In the genomic region with DNA sequence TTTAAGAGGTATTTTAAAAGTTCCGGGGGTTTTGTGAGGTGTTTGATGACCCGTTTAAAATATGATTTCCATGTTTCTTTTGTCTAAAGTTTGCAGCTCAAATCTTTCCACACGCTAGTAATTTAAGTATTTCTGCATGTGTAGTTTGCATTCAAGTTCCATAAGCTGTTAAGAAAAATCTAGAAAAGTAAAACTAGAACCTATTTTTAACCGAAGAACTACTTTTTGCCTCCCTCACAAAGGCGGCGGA, we compare ENCODE assay signal across 13 cellular contexts. TPM values are rescaled to one million over a fixed set of nuclear protein-coding genes. Genes with fewer than 3 reads are reported as not detected.
A peak's percentile ranks its signal among the peaks of the same experiment; 100 is the strongest.
DNase-seq lines count a peak whose midpoint lies in the region; ATAC-seq and TF ChIP-seq lines count a peak whose summit lies in the region.
"Had no signal": no experiment of that assay in that cellular context is flagged by ENCODE, and none has a peak within 500 bp of the region (broad histone marks: within the 10 kb centered on the region; RNA-seq: fewer than 3 reads in every experiment).

No MANE protein-coding gene starts in this region.

- H3K4me3 ChIP-seq in HEK293 (ENCODE audit: low read depth, low read length) (peak overlapping the region; percentile 98), astrocyte of the cerebellum (ENCODE audit: low read depth, low read length) (peak overlapping the region; percentile 87), testis (peak overlapping the region; percentile 90 to 94)

- in situ Hi-C loops in astrocyte of the cerebellum (cut with HindIII; ENCODE audit: low sequenced_read_pairs) = loop anchor here (5.0 kb wide), 1 partner anchor 76 kb away; a partner anchor contains a TSS

- no peak overlapping the region for H3K27ac Mint-ChIP-seq in osteocyte (ENCODE audit: unreplicated experiment)
- H3K27ac Mint-ChIP-seq: activated naive CD8-positive, alpha-beta T cell; IgD-negative memory B cell; nephron; stimulated activated naive CD8-positive, alpha-beta T cell treated with anti-CD3 and anti-CD28 coated beads, Interleukin-15, amount 100 ng/mL, for 72 hours; T-cell had no signal

- H3K27ac ChIP-seq in HEK293 (ENCODE audit: extremely low read depth, low read depth, low read length) (peak overlapping the region; percentile 98), layer of hippocampus (ENCODE audit: low read depth, low read length) (peak overlapping the region; percentile 99), testis (peak overlapping the region; percentile 92 to 96)

- TF ChIP-seq POLR2A in testis (IDR thresholded peaks at IDR 0.05) = no peak

- 1% methylated on average over 6 of the region's 6 CpGs for WGBS in testis, 2 donors

- H3K36me3 Mint-ChIP-seq in osteocyte (ENCODE audit: unreplicated experiment) = no peaks in the 10 kb centered on the region

- peaks cover 0 to 38% of the 10 kb centered on the region in 2 experiments; a peak in 2 of 3 replicates for H3K36me3 ChIP-seq in HEK293 (ENCODE audit: control insufficient read depth in 2 of 2, insufficient read depth in 1 of 2, low read length in 2 of 2)
- no peaks in the 10 kb centered on the region for H3K36me3 ChIP-seq in testis (ENCODE audit: low read depth, missing control alignments)

- POLR2A ChIA-PET in HEK293 (lab: Yijun Ruan, JAX) = interaction anchor here (0.5 to 28.2 kb wide), 36 partner anchors 10 to 716 kb away, joined by 3 to 1129 read pairs (median 8); a partner anchor contains a TSS

- no peaks in the 10 kb centered on the region for H3K9me3 ChIP-seq in HEK293 (ENCODE audit: control insufficient read depth, insufficient read depth, low read depth, low read length)
- H3K9me3 ChIP-seq in testis = no peaks in the 10 kb centered on the region

- ATAC-seq in GM21515 (IDR thresholded peaks at IDR 0.05; ENCODE audit: unreplicated experiment) = no peak
- ATAC-seq: stimulated activated naive CD8-positive, alpha-beta T cell treated with anti-CD3 and anti-CD28 coated beads, Interleukin-15, amount 100 ng/mL, for 72 hours had no signal

- TF ChIP-seq CTCF in HEK293 (tag by site-specific recombination; IDR thresholded peaks at IDR 0.05) (no peak), astrocyte of the cerebellum (IDR thresholded peaks at IDR 0.05; ENCODE audit: low read depth, low read length, missing control alignments) (no peak), testis (IDR thresholded peaks at IDR 0.05) (no peak), osteocyte (IDR thresholded peaks at IDR 0.05) (no peak)

- H3K4me3 Mint-ChIP-seq in osteocyte (ENCODE audit: unreplicated experiment) = no peak overlapping the region
- H3K4me3 Mint-ChIP-seq: activated naive CD8-positive, alpha-beta T cell; IgD-negative memory B cell; nephron; stimulated activated naive CD8-positive, alpha-beta T cell treated with anti-CD3 and anti-CD28 coated beads, Interleukin-15, amount 100 ng/mL, for 72 hours; T-cell had no signal

- no peaks in the 10 kb centered on the region for H3K9me3 Mint-ChIP-seq in osteocyte (ENCODE audit: unreplicated experiment)
- H3K9me3 Mint-ChIP-seq: IgD-negative memory B cell; stimulated activated naive CD8-positive, alpha-beta T cell treated with anti-CD3 and anti-CD28 coated beads, Interleukin-15, amount 100 ng/mL, for 72 hours; T-cell had no signal

- DNase-seq in astrocyte of the cerebellum (ENCODE audit: low read depth) (no peak), testis (no peak), osteocyte (ENCODE audit: extremely low spot score, unreplicated experiment) (no peak), dermis blood vessel endothelial cell (no peak), NCI-H2081 (lab: John Stamatoyannopoulos, UW) (no peak)

- H3K4me1 ChIP-seq in HEK293 (ENCODE audit: control insufficient read depth, insufficient read depth, low read length) (peaks cover 6% of the 10 kb centered on the region), testis (peaks cover 33% of the 10 kb centered on the region)

- H3K4me1 Mint-ChIP-seq in osteocyte (ENCODE audit: unreplicated experiment) = peaks cover 29% of the 10 kb centered on the region

- no peaks in the 10 kb centered on the region for H3K27me3 ChIP-seq in layer of hippocampus (ENCODE audit: control insufficient read depth, insufficient read depth, low read length)
- H3K27me3 ChIP-seq in testis = no peaks in the 10 kb centered on the region

- CTCF ChIA-PET in HEK293 (lab: Yijun Ruan, JAX) = interaction anchor here (0.6 to 5.0 kb wide), 13 partner anchors 10 to 170 kb away, joined by 3 to 35 read pairs (median 3); no protein-coding TSS in a partner anchor

- H3K27me3 Mint-ChIP-seq in osteocyte (ENCODE audit: unreplicated experiment) = no peaks in the 10 kb centered on the region
- H3K27me3 Mint-ChIP-seq: activated naive CD8-positive, alpha-beta T cell; IgD-negative memory B cell; stimulated activated naive CD8-positive, alpha-beta T cell treated with anti-CD3 and anti-CD28 coated beads, Interleukin-15, amount 100 ng/mL, for 72 hours; T-cell had no signal

- intact Hi-C loops in testis (cut with DNase I; ENCODE audit: low total_unique reads) = loop anchor here (5.0 kb wide), 1 partner anchor 76 kb away; a partner anchor contains a TSS

TF ChIP-seq in HEK293, 187 proteins besides CTCF, POLR2A, EP300 and RAD21 (continues in another document):
- TF ChIP-seq ZBTB48 (tag by site-specific recombination; IDR thresholded peaks at IDR 0.05) (no peak), ZNF830 (tag by site-specific recombination; IDR thresholded peaks at IDR 0.05; ENCODE audit: low read depth) (no peak), ZNF558 (tag by site-specific recombination; IDR thresholded peaks at IDR 0.05) (no peak; the same call in 1 of the 2 replicates), ZNF433 (tag by site-specific recombination; IDR thresholded peaks at IDR 0.05; ENCODE audit: low read depth) (no peak), ZBTB17 (tag by site-specific recombination; IDR thresholded peaks at IDR 0.05) (no peak), ZXDB (tag by site-specific recombination; IDR thresholded peaks at IDR 0.05) (peak; percentile 82), WT1 (tag by site-specific recombination; IDR thresholded peaks at IDR 0.05) (no peak), SP3 (tag by site-specific recombination; IDR thresholded peaks at IDR 0.05) (peak; percentile 70)
- TF ChIP-seq, protein P1, sequence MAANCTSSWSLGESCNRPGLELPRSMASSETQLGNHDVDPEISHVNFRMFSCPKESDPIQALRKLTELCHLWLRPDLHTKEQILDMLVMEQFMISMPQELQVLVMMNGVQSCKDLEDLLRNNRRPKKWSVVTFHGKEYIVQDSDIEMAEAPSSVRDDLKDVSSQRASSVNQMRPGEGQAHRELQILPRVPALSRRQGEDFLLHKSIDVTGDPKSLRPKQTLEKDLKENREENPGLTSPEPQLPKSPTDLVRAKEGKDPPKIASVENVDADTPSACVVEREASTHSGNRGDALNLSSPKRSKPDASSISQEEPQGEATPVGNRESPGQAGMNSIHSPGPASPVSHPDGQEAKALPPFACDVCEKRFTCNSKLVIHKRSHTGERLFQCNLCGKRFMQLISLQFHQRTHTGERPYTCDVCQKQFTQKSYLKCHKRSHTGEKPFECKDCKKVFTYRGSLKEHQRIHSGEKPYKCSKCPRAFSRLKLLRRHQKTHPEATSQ (tag by site-specific recombination; IDR thresholded peaks at IDR 0.05) = no peak
- TF ChIP-seq, protein P2, sequence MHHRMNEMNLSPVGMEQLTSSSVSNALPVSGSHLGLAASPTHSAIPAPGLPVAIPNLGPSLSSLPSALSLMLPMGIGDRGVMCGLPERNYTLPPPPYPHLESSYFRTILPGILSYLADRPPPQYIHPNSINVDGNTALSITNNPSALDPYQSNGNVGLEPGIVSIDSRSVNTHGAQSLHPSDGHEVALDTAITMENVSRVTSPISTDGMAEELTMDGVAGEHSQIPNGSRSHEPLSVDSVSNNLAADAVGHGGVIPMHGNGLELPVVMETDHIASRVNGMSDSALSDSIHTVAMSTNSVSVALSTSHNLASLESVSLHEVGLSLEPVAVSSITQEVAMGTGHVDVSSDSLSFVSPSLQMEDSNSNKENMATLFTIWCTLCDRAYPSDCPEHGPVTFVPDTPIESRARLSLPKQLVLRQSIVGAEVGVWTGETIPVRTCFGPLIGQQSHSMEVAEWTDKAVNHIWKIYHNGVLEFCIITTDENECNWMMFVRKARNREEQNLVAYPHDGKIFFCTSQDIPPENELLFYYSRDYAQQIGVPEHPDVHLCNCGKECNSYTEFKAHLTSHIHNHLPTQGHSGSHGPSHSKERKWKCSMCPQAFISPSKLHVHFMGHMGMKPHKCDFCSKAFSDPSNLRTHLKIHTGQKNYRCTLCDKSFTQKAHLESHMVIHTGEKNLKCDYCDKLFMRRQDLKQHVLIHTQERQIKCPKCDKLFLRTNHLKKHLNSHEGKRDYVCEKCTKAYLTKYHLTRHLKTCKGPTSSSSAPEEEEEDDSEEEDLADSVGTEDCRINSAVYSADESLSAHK (tag by site-specific recombination; IDR thresholded peaks at IDR 0.05) = no peak
- TF ChIP-seq, protein P3, sequence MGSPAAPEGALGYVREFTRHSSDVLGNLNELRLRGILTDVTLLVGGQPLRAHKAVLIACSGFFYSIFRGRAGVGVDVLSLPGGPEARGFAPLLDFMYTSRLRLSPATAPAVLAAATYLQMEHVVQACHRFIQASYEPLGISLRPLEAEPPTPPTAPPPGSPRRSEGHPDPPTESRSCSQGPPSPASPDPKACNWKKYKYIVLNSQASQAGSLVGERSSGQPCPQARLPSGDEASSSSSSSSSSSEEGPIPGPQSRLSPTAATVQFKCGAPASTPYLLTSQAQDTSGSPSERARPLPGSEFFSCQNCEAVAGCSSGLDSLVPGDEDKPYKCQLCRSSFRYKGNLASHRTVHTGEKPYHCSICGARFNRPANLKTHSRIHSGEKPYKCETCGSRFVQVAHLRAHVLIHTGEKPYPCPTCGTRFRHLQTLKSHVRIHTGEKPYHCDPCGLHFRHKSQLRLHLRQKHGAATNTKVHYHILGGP (tag by site-specific recombination; IDR thresholded peaks at IDR 0.05) = no peak

RNA-seq across cellular contexts. Expression of a gene that starts 0.2 kb away (rescaled TPM):
- total RNA-seq in testis = 1,000 to 10,000 TPM; 8,109 to 9,314 TPM
- polyA plus RNA-seq in testis (ENCODE audit: insufficient read depth, low read depth, low replicate concordance) = 26.7 TPM
- total RNA-seq in osteocyte = 11,843 and 16,538 TPM in 2 replicates
- total RNA-seq in dermis blood vessel endothelial cell = 2,930 and 8,332 TPM in 2 replicates

RNA-seq across cellular contexts. Expression of a gene that starts 26.2 kb away (rescaled TPM):
- total RNA-seq in testis (100 to 1,000 TPM; 131 to 160 TPM), osteocyte (103 and 104 TPM in 2 replicates), dermis blood vessel endothelial cell (67.4 and 71.3 TPM in 2 replicates)
- 127 TPM for polyA plus RNA-seq in testis (ENCODE audit: insufficient read depth, low read depth, low replicate concordance)

RNA-seq across cellular contexts. Expression of a gene that starts 59.5 kb away (rescaled TPM):
- total RNA-seq in testis (100 to 1,000 TPM; 112 to 126 TPM), osteocyte (219 and 256 TPM in 2 replicates), dermis blood vessel endothelial cell (31.1 and 48.2 TPM in 2 replicates)
- polyA plus RNA-seq in testis (ENCODE audit: insufficient read depth, low read depth, low replicate concordance) = 58.1 TPM
